Comparison of ENCODE assay signal across 9 cellular contexts in genomic region chr12:101823891-101824290, GRCh38. TPM values are rescaled to one million over a fixed set of nuclear protein-coding genes. Genes with fewer than 3 reads are reported as not detected.
DNase-seq lines count a peak whose midpoint lies in the region; ATAC-seq and TF ChIP-seq lines count a peak whose summit lies in the region.
"Had no signal": no experiment of that assay in that cellular context is flagged by ENCODE, and none has a peak within 500 bp of the region (broad histone marks: within the 10 kb centered on the region; RNA-seq: fewer than 3 reads in every experiment).

No MANE protein-coding gene starts in this region.

- peak; percentile 64 for TF ChIP-seq CTCF in CD8-positive, alpha-beta T cell (IDR thresholded peaks at IDR 0.05)
- TF ChIP-seq CTCF in RWPE1 (conservative IDR thresholded peaks at IDR 0.05; ENCODE audit: low read depth) = 0 out of 2 replicates have a peak, but pooled peaks have one; percentile 13
- TF ChIP-seq CTCF in glutamatergic neuron (IDR thresholded peaks at IDR 0.05; ENCODE audit: partially characterized antibody, unreplicated experiment) = peak; percentile 43

- peaks cover 2% of the 10 kb centered on the region for H3K36me3 Mint-ChIP-seq in CD8-positive, alpha-beta T cell
- peaks cover 6% of the 10 kb centered on the region for H3K36me3 Mint-ChIP-seq in glutamatergic neuron (ENCODE audit: unreplicated experiment)

- H3K4me1 Mint-ChIP-seq in CD8-positive, alpha-beta T cell (ENCODE audit: low read depth) = peaks cover 77% of the 10 kb centered on the region
- no peaks in the 10 kb centered on the region for H3K4me1 Mint-ChIP-seq in glutamatergic neuron (ENCODE audit: low read depth, unreplicated experiment)

- POLR2A ChIA-PET in CD8-positive, alpha-beta T cell (lab: Charles Lee) = interaction anchor here (1.2 to 1.6 kb wide), 3 partner anchors 14 to 53 kb away, joined by 3 read pairs; partner anchors contain the start of gene DRAM1
- POLR2A ChIA-PET in RWPE1 (lab: Yijun Ruan, JAX; ENCODE audit: low non-redundant PET) = no interaction called here

- no peaks in the 10 kb centered on the region for H3K9me3 Mint-ChIP-seq in CD8-positive, alpha-beta T cell
- peaks cover 2% of the 10 kb centered on the region for H3K9me3 Mint-ChIP-seq in glutamatergic neuron (ENCODE audit: unreplicated experiment)

- no peaks in the 10 kb centered on the region for H3K9me3 ChIP-seq in CD8-positive, alpha-beta T cell (ENCODE audit: low read length)
- H3K9me3 ChIP-seq: SJCRH30 had no signal

- H3K4me1 ChIP-seq in CD8-positive, alpha-beta T cell (ENCODE audit: insufficient read depth, low read length) = peaks cover 46% of the 10 kb centered on the region

- peak; percentile 99 for ATAC-seq in CD8-positive, alpha-beta T cell
- ATAC-seq in GM19351 (IDR thresholded peaks at IDR 0.05; ENCODE audit: unreplicated experiment) = peak; percentile 87
- peak; percentile 93 for ATAC-seq in HG03354 (IDR thresholded peaks at IDR 0.05; ENCODE audit: poor library complexity, severe bottlenecking, unreplicated experiment)

- CTCF ChIA-PET in CD8-positive, alpha-beta T cell (lab: Charles Lee) = interaction anchor here (1.6 to 7.9 kb wide), 4 partner anchors 12 to 51 kb away, joined by 5 to 62 read pairs (median 28); no protein-coding TSS in a partner anchor
- CTCF ChIA-PET in RWPE1 (lab: Yijun Ruan, JAX) = interaction anchor here (0.5 to 0.6 kb wide), 4 partner anchors 21 to 1462 kb away, joined by 3 to 4 read pairs (median 3); no protein-coding TSS in a partner anchor

- no peaks in the 10 kb centered on the region for H3K27me3 Mint-ChIP-seq in CD8-positive, alpha-beta T cell (ENCODE audit: low read depth)
- H3K27me3 Mint-ChIP-seq in glutamatergic neuron (ENCODE audit: unreplicated experiment) = no peaks in the 10 kb centered on the region

- no peak overlapping the region for H3K27ac ChIP-seq in CD8-positive, alpha-beta T cell (ENCODE audit: low read depth, low read length)
- H3K27ac ChIP-seq in RWPE1 = no peak overlapping the region
- H3K27ac ChIP-seq: SJCRH30 had no signal

- intact Hi-C loops in CD8-positive, alpha-beta T cell (cut with DNase I, micrococcal nuclease) = loop anchor here in 1 of 2 experiments (2.0 kb wide), 1 partner anchor 15 kb away; no protein-coding TSS in a partner anchor

- H3K27ac Mint-ChIP-seq in CD8-positive, alpha-beta T cell = peak overlapping the region; percentile 86
- H3K27ac Mint-ChIP-seq in glutamatergic neuron (ENCODE audit: unreplicated experiment) = no peak overlapping the region

- DNase-seq in CD8-positive, alpha-beta T cell = peak; percentile 47 to 82 (median 68)
- peak; percentile 53 for DNase-seq in RWPE1 (ENCODE audit: low spot score)
- DNase-seq in activated gamma-delta T cell treated with anti-CD3 and anti-CD28 coated beads, Interleukin-2, amount 50 U/mL, for 16 hours (ENCODE audit: low read depth) = peak; percentile 58
- peak; percentile 38 for DNase-seq in glutamatergic neuron
- DNase-seq in retina = peak; percentile 26
- no peak for DNase-seq in GOT3 (lab: John Stamatoyannopoulos, UW)

- peak overlapping the region; percentile 63 for H3K4me3 Mint-ChIP-seq in CD8-positive, alpha-beta T cell
- no peak overlapping the region for H3K4me3 Mint-ChIP-seq in glutamatergic neuron (ENCODE audit: unreplicated experiment)

- H3K27me3 ChIP-seq in CD8-positive, alpha-beta T cell (ENCODE audit: insufficient read depth, low read length) = no peaks in the 10 kb centered on the region
- H3K27me3 ChIP-seq: SJCRH30 had no signal

- H3K36me3 ChIP-seq in CD8-positive, alpha-beta T cell (ENCODE audit: insufficient read depth, low read length) = no peaks in the 10 kb centered on the region
- H3K36me3 ChIP-seq: SJCRH30 had no signal

- no peak overlapping the region for H3K4me3 ChIP-seq in CD8-positive, alpha-beta T cell (ENCODE audit: low read depth, low read length)
- H3K4me3 ChIP-seq: SJCRH30 had no signal

RNA-seq across cellular contexts. Expression of gene GNPTAB, which starts 6.9 kb away (rescaled TPM):
- total RNA-seq in CD8-positive, alpha-beta T cell = 10 to 100 TPM; 40.4 to 46.9 TPM
- total RNA-seq in glutamatergic neuron (ENCODE audit: unreplicated experiment) = 20.6 TPM

RNA-seq across cellular contexts. Expression of gene DRAM1, which starts 53.5 kb away (rescaled TPM):
- 1 to 10 TPM; 3.5 to 7.5 TPM for total RNA-seq in CD8-positive, alpha-beta T cell
- 0.83 TPM for total RNA-seq in glutamatergic neuron (ENCODE audit: unreplicated experiment)

Comparison
In these comparisons a context has a peak if more than half of its experiments do, and no peak if none do; other contexts are left out.
1. CTCF ChIP-seq: peak in every context shown above with its lines; median percentile 64 in CD8-positive, alpha-beta T cell; 43 in glutamatergic neuron; 13 in RWPE1.